Comparison of ENCODE assay signal across 15 cellular contexts in genomic region chr2:174618179-174618578, GRCh38. TPM values are rescaled to one million over a fixed set of nuclear protein-coding genes. Genes with fewer than 3 reads are reported as not detected.
A peak's percentile ranks its signal among the peaks of the same experiment; 100 is the strongest.
DNase-seq lines count a peak whose midpoint lies in the region; ATAC-seq and TF ChIP-seq lines count a peak whose summit lies in the region.
"Had no signal": no experiment of that assay in that cellular context is flagged by ENCODE, and none has a peak within 500 bp of the region (broad histone marks: within the 10 kb centered on the region; RNA-seq: fewer than 3 reads in every experiment).

No MANE protein-coding gene starts in this region.

- 57 to 78% (median 71%) methylated on average over 2 of the region's 2 CpGs for WGBS in spleen, 5 donors

- CTCF ChIA-PET in activated CD4-positive, alpha-beta T cell treated with anti-CD3 and anti-CD28 coated beads, Interleukin-2, amount 10 ng/mL, durations not matched to agents 7 days and 5 days (lab: Charles Lee) = interaction anchor here (0.9 to 2.2 kb wide), 10 partner anchors 9 to 44 kb away, joined by 3 to 7 read pairs (median 4); no protein-coding TSS in a partner anchor

- no peak overlapping the region for H3K4me3 ChIP-seq in SJCRH30
- H3K4me3 ChIP-seq in effector memory CD4-positive, alpha-beta T cell (ENCODE audit: insufficient read depth, low read depth, low read length, poor library complexity, severe bottlenecking) = no peak overlapping the region
- no peak overlapping the region for H3K4me3 ChIP-seq in spleen

- TF ChIP-seq POLR2A in spleen (IDR thresholded peaks at IDR 0.05) = no peak

- no peak overlapping the region for H3K27ac ChIP-seq in SJCRH30
- peak overlapping the region; percentile 57 for H3K27ac ChIP-seq in effector memory CD4-positive, alpha-beta T cell (ENCODE audit: insufficient read depth, low read length, poor library complexity, severe bottlenecking)
- H3K27ac ChIP-seq in spleen = peak overlapping the region in 6 of 8 donors; percentile 30 to 70 (median 44)

- POLR2A ChIA-PET in activated CD4-positive, alpha-beta T cell treated with anti-CD3 and anti-CD28 coated beads, Interleukin-2, amount 10 ng/mL, durations not matched to agents 7 days and 5 days (lab: Charles Lee) = interaction anchor here (0.7 to 1.5 kb wide), 3 partner anchors 10 to 35 kb away, joined by 3 read pairs; no protein-coding TSS in a partner anchor

- H3K36me3 ChIP-seq in SJCRH30 (no peaks in the 10 kb centered on the region), spleen (peaks cover 0 to 86% (median 9%) of the 10 kb centered on the region in 6 donors)
- peaks cover 15% of the 10 kb centered on the region for H3K36me3 ChIP-seq in effector memory CD4-positive, alpha-beta T cell (ENCODE audit: control insufficient read depth, insufficient read depth, low read length)

- H3K36me3 Mint-ChIP-seq in activated CD4-positive, alpha-beta T cell treated with anti-CD3 and anti-CD28 coated beads, Interleukin-2, amount 10 ng/mL, durations not matched to agents 7 days and 5 days (ENCODE audit: low read depth) = peaks cover 72% of the 10 kb centered on the region

- H3K9me3 ChIP-seq in SJCRH30 (replicated peaks) = no peaks in the 10 kb centered on the region
- H3K9me3 ChIP-seq in effector memory CD4-positive, alpha-beta T cell (ENCODE audit: control insufficient read depth, low read length) = no peaks in the 10 kb centered on the region
- no peaks in the 10 kb centered on the region for H3K9me3 ChIP-seq in spleen

- peaks cover 75% of the 10 kb centered on the region for H3K4me1 Mint-ChIP-seq in activated CD4-positive, alpha-beta T cell treated with anti-CD3 and anti-CD28 coated beads, Interleukin-2, amount 10 ng/mL, durations not matched to agents 7 days and 5 days

- H3K4me1 ChIP-seq in SJCRH30 = no peaks in the 10 kb centered on the region
- peaks cover 41% of the 10 kb centered on the region for H3K4me1 ChIP-seq in effector memory CD4-positive, alpha-beta T cell (ENCODE audit: control insufficient read depth, insufficient read depth, low read length, poor library complexity, severe bottlenecking)
- peaks cover 40 to 100% (median 78%) of the 10 kb centered on the region in 6 donors for H3K4me1 ChIP-seq in spleen

- no peak for DNase-seq in activated CD4-positive, alpha-beta T cell treated with anti-CD3 and anti-CD28 coated beads, Interleukin-2, amount 10 ng/mL, durations not matched to agents 7 days and 5 days
- no peak for DNase-seq in activated CD4-positive, alpha-beta T cell treated with anti-CD3 and anti-CD28 coated beads for 48 hours
- DNase-seq in SJCRH30 (peak; percentile 22 to 45), spleen (peak; percentile 54), putamen (ENCODE audit: low spot score) (no peak), Right ventricle myocardium superior (no peak)
- DNase-seq in effector memory CD4-positive, alpha-beta T cell = no peak
- DNase-seq: activated gamma-delta T cell; central memory CD4-positive, alpha-beta T cell; NCI-H1417 treated with DMSO at 0.1 percent for 48 hours; NCI-H510A; OCI-M1 had no signal

- H3K4me3 Mint-ChIP-seq in activated CD4-positive, alpha-beta T cell treated with anti-CD3 and anti-CD28 coated beads, Interleukin-2, amount 10 ng/mL, durations not matched to agents 7 days and 5 days = peak overlapping the region; percentile 43

- no peak for TF ChIP-seq CTCF in spleen (IDR thresholded peaks at IDR 0.05 in 8 of 11, conservative IDR thresholded peaks at IDR 0.05 in 3 of 11)

- intact Hi-C loops in spleen (cut with DNase I; ENCODE audit: low total_unique reads) = no loop called here
- intact Hi-C loops in Right ventricle myocardium superior (cut with DNase I) = no loop called here

- peak overlapping the region; percentile 87 for H3K27ac Mint-ChIP-seq in activated CD4-positive, alpha-beta T cell treated with anti-CD3 and anti-CD28 coated beads, Interleukin-2, amount 10 ng/mL, durations not matched to agents 7 days and 5 days

- H3K27me3 ChIP-seq in SJCRH30 (no peaks in the 10 kb centered on the region), spleen (replicated peaks in 1 of 7) (no peaks in the 10 kb centered on the region)
- no peaks in the 10 kb centered on the region for H3K27me3 ChIP-seq in effector memory CD4-positive, alpha-beta T cell (replicated peaks; ENCODE audit: control insufficient read depth, insufficient read depth, low read length, poor library complexity, severe bottlenecking)

- no peaks in the 10 kb centered on the region for H3K27me3 Mint-ChIP-seq in activated CD4-positive, alpha-beta T cell treated with anti-CD3 and anti-CD28 coated beads, Interleukin-2, amount 10 ng/mL, durations not matched to agents 7 days and 5 days

- H3K9me3 Mint-ChIP-seq in activated CD4-positive, alpha-beta T cell treated with anti-CD3 and anti-CD28 coated beads, Interleukin-2, amount 10 ng/mL, durations not matched to agents 7 days and 5 days = no peaks in the 10 kb centered on the region

- ATAC-seq in HG02571 (IDR thresholded peaks at IDR 0.05; ENCODE audit: unreplicated experiment) (no peak), Right ventricle myocardium superior (ENCODE audit: poor library complexity) (no peak)
- ATAC-seq: HepG2, SK-N-SH treated with all-trans-retinoic acid at 6 μM for 48 hours had no signal

RNA-seq across cellular contexts. Expression of gene WIPF1, which starts 20.6 kb away (rescaled TPM):
- total RNA-seq in activated CD4-positive, alpha-beta T cell treated with anti-CD3 and anti-CD28 coated beads, Interleukin-2, amount 10 ng/mL, durations not matched to agents 7 days and 5 days = 100 to 1,000 TPM; 378 to 423 TPM
- 14.8 and 18.8 TPM in 2 replicates for total RNA-seq in SJCRH30 (2014; rRNA removed; shearing (Covaris generic))
- total RNA-seq in spleen (100 to 1,000 TPM; 153 to 265 (median 242) TPM), Right ventricle myocardium superior (16.3 TPM)
- 10 to 100 TPM; 74.9 to 86.3 (median 82.8) TPM for polyA plus RNA-seq in spleen
- total RNA-seq: HepG2 had no signal

Comparison
In these comparisons a context has a peak if more than half of its experiments do, and no peak if none do; other contexts are left out.
1. DNase-seq: peak in SJCRH30 (2 of 2) and spleen (single experiment); none in activated CD4-positive, alpha-beta T cell treated with anti-CD3 and anti-CD28 coated beads, Interleukin-2, amount 10 ng/mL, durations not matched to agents 7 days and 5 days (single experiment), activated CD4-positive, alpha-beta T cell treated with anti-CD3 and anti-CD28 coated beads for 48 hours (single experiment), effector memory CD4-positive, alpha-beta T cell (0 of 3), putamen (single experiment) and Right ventricle myocardium superior (single experiment).